ENCODE assay signal across 2 cellular contexts in the genomic region with DNA sequence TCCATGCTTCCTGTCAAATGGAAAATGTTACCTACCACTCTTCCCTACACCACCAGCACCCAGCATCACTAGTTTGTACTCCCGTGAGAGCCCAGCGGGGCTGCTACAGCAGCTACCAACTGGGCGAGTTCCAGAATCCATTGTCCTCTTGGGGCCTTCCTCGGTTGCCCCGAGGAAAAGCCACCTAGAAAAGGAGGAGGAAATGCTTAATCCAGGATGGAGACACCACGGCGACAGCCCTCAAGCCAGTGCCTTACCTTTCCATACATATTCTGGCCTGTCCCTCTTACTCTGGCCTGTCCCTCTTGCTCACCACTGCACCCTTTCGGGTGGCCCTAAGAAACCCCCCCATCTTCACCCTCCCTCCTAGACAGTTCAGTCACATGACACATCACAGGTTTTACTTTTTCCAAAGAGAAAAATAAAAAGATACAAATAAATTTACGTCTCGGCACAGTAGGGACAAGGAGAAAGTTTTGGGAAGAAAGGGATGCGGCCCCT.
TF ChIP-seq lines count a peak whose summit lies in the region.

No MANE protein-coding gene starts in this region.

TF ChIP-seq in SK-N-SH treated with all-trans-retinoic acid at 6 μM for 48 hours, 23 proteins besides CTCF, POLR2A, EP300 and RAD21:
- no peak for TF ChIP-seq BACH2 (CRISPR knock-in tag; IDR thresholded peaks at IDR 0.05; ENCODE audit: borderline replicate concordance)
- TF ChIP-seq SNAI2 (CRISPR knock-in tag; IDR thresholded peaks at IDR 0.05): no peak
- TF ChIP-seq, protein P1, sequence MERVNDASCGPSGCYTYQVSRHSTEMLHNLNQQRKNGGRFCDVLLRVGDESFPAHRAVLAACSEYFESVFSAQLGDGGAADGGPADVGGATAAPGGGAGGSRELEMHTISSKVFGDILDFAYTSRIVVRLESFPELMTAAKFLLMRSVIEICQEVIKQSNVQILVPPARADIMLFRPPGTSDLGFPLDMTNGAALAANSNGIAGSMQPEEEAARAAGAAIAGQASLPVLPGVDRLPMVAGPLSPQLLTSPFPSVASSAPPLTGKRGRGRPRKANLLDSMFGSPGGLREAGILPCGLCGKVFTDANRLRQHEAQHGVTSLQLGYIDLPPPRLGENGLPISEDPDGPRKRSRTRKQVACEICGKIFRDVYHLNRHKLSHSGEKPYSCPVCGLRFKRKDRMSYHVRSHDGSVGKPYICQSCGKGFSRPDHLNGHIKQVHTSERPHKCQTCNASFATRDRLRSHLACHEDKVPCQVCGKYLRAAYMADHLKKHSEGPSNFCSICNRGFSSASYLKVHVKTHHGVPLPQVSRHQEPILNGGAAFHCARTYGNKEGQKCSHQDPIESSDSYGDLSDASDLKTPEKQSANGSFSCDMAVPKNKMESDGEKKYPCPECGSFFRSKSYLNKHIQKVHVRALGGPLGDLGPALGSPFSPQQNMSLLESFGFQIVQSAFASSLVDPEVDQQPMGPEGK (CRISPR knock-in tag; IDR thresholded peaks at IDR 0.05; ENCODE audit: borderline replicate concordance): no peak
- TF ChIP-seq ZFP30 (CRISPR knock-in tag; IDR thresholded peaks at IDR 0.05): no peak
- no peak for TF ChIP-seq TCF4 (CRISPR knock-in tag; IDR thresholded peaks at IDR 0.05; ENCODE audit: borderline replicate concordance)
- TF ChIP-seq ISL1 (CRISPR knock-in tag; IDR thresholded peaks at IDR 0.05): no peak
- no peak for TF ChIP-seq OSR1 (CRISPR knock-in tag; IDR thresholded peaks at IDR 0.05)
- TF ChIP-seq ARNTL (CRISPR knock-in tag; IDR thresholded peaks at IDR 0.05; ENCODE audit: borderline replicate concordance, low read depth): no peak
- TF ChIP-seq ZNF565 (CRISPR knock-in tag; conservative IDR thresholded peaks at IDR 0.05; ENCODE audit: low read depth): no peak
- no peak for TF ChIP-seq ESRRG (CRISPR knock-in tag; IDR thresholded peaks at IDR 0.05)

TF ChIP-seq in H1, 55 proteins besides CTCF, POLR2A, EP300 and RAD21:
- TF ChIP-seq BRCA1 (IDR thresholded peaks at IDR 0.05; ENCODE audit: low read depth, low read length) (no peak), RBBP5 (IDR thresholded peaks at IDR 0.05; ENCODE audit: borderline replicate concordance, low read depth, low read length) (peak; percentile 38; the same call in 1 of the 2 replicates)
TF ChIP-seq in H1: peak in this region for 1.
